24 cellular contexts compared by ENCODE assay signal in the genomic region with DNA sequence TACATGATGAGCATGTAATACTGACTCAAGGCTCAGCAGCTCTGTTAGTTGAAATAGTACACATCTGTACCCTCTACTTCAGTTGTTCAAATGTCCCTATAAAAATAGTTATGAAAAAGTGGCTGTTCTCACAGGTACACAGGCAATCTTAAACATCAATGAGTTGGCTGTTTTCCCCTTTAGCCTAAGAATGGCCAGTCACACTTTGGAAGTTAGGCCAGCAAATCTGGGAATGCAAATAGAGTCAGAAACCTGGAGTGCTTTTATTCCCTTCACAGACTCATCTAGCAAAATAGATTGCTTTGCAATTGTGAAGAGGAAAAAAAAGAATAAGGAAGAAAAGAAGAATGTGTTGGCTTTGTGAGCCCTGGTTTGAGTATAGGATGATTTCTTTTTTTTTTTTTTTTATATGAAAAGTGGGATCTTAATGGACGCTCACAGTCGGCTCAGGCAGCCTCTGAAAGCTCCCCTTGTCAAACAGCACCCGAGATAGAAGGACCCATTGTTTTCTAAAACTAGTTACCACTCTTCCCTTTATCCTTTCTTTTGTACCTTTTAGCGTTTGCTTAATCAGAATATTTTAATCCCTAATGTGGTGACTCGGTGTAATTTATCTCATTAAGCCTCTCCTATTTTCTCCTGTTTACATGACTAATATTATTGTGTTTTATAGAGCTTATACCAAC. TPM values are rescaled to one million over a fixed set of nuclear protein-coding genes. Genes with fewer than 3 reads are reported as not detected.
DNase-seq lines count a peak whose midpoint lies in the region; TF ChIP-seq lines count a peak whose summit lies in the region.
"Had no signal": no experiment of that assay in that cellular context is flagged by ENCODE, and none has a peak within 500 bp of the region (broad histone marks: within the 10 kb centered on the region; RNA-seq: fewer than 3 reads in every experiment).

No MANE protein-coding gene starts in this region.

- no peak for TF ChIP-seq POLR2A in erythroblast (IDR thresholded peaks at IDR 0.05; ENCODE audit: low read length)

- H3K27ac ChIP-seq in angular gyrus (ENCODE audit: low read depth, low read length) (peak overlapping the region; percentile 30), temporal lobe (ENCODE audit: low read depth, low read length) (peak overlapping the region; percentile 22)
- H3K27ac ChIP-seq: brain microvascular endothelial cell, heart left ventricle, psoas muscle, WERI-Rb-1 had no signal

- DNase-seq in NCI-H2081 (lab: John Stamatoyannopoulos, UW) (peak; percentile 33 to 40), NCI-H2081 treated with DMSO at 0.1 percent for 48 hours (lab: John Stamatoyannopoulos, UW) (no peak), medulla oblongata (ENCODE audit: extremely low spot score) (peak; percentile 69), EL (no peak), NCI-H2227 (lab: John Stamatoyannopoulos, UW; ENCODE audit: unreplicated experiment) (no peak), erythroblast (lab: John Stamatoyannopoulos, UW) (no peak)
- DNase-seq: 8988T; activated CD4-positive, alpha-beta T cell treated with anti-CD3 and anti-CD28 coated beads, Interleukin-2, amount 10 ng/mL, durations not matched to agents 24 days and 14 days; activated CD8-positive, alpha-beta memory T cell treated with anti-CD3 and anti-CD28 coated beads, Interleukin-2, amount 10 ng/mL, durations not matched to agents 7 days and 5 days; activated naive CD4-positive, alpha-beta T cell treated with Interleukin-2 at 50 U/mL for 16 hours; CD4-positive, alpha-beta T cell; effector CD4-positive, alpha-beta T cell; GOT3; heart left ventricle; NCI-H2107; NCI-H510A; psoas muscle; SHP77; stimulated activated CD4-positive, alpha-beta T cell treated with anti-CD3 and anti-CD28 coated beads, Interleukin-15, amount 100 ng/mL, for 24 hours; stimulated activated naive CD4-positive, alpha-beta T cell treated with Interleukin-2 at 50 U/mL for 16 hours; WERI-Rb-1 had no signal

RNA-seq across cellular contexts. Expression of a gene that starts 27.9 kb away (rescaled TPM):
- 28.8 TPM for total RNA-seq in temporal lobe
- total RNA-seq: activated CD4-positive, alpha-beta T cell treated with anti-CD3 and anti-CD28 coated beads, Interleukin-2, amount 10 ng/mL, durations not matched to agents 24 days and 14 days had no signal

Comparison
In these comparisons a context has a peak if more than half of its experiments do, and no peak if none do; other contexts are left out.
1. DNase-seq: peak in NCI-H2081 (2 of 2) and medulla oblongata (single experiment); none in NCI-H2081 treated with DMSO at 0.1 percent for 48 hours (single experiment), EL (single experiment), NCI-H2227 (single experiment) and erythroblast (0 of 2).